ENCODE assay signal across 11 cellular contexts in genomic region chr3:14265246-14265962, GRCh38.
DNase-seq lines count a peak whose midpoint lies in the region; ATAC-seq and TF ChIP-seq lines count a peak whose summit lies in the region.
"Had no signal": no experiment of that assay in that cellular context is flagged by ENCODE, and none has a peak within 500 bp of the region (broad histone marks: within the 10 kb centered on the region; RNA-seq: fewer than 3 reads in every experiment).

No MANE protein-coding gene starts in this region.

- no peaks in the 10 kb centered on the region for H3K36me3 Mint-ChIP-seq in chondrocyte (ENCODE audit: low read depth)

- H3K27me3 Mint-ChIP-seq in chondrocyte (ENCODE audit: low read depth): peaks cover 10% of the 10 kb centered on the region

- H3K4me3 Mint-ChIP-seq in chondrocyte (ENCODE audit: unreplicated experiment): no peak overlapping the region
- H3K4me3 Mint-ChIP-seq: dendritic cell treated with granulocyte-macrophage colony-stimulating factor and Interleukin-4, amounts not matched to agents 40 ng/mL and 50 ng/mL, for 4 days had no signal

- H3K4me1 ChIP-seq in RWPE2 (ENCODE audit: insufficient read depth, poor library complexity, severe bottlenecking): no peaks in the 10 kb centered on the region
- H3K4me1 ChIP-seq: sigmoid colon had no signal

- DNase-seq in COR-L47 (lab: John Stamatoyannopoulos, UW) (peak; percentile 42), HFF-Myc (ENCODE audit: extremely low read depth, low read depth) (peak; percentile 76), RWPE2 (ENCODE audit: low spot score) (no peak), hepatic stellate cell (ENCODE audit: low spot score) (peak; percentile 56), chondrocyte (ENCODE audit: low spot score) (no peak)
- no peak for DNase-seq in activated T-cell treated with anti-CD3 and anti-CD28 coated beads, Interleukin-2, amount 50 U/mL, for 1 hour
- DNase-seq: activated effector memory CD4-positive, alpha-beta T cell treated with anti-CD3 and anti-CD28 coated beads, Interleukin-2, amount 50 U/mL, for 16 hours had no signal

- peaks cover 3% of the 10 kb centered on the region for H3K9me3 ChIP-seq in RWPE2 (ENCODE audit: severe bottlenecking)

- H3K4me1 Mint-ChIP-seq in chondrocyte (ENCODE audit: low read depth): peaks cover 13% of the 10 kb centered on the region

- TF ChIP-seq CTCF in HFF-Myc (IDR thresholded peaks at IDR 0.05; ENCODE audit: low read depth, low read length, missing control alignments): no peak
- no peak for TF ChIP-seq CTCF in RWPE2 (IDR thresholded peaks at IDR 0.05; ENCODE audit: poor library complexity, severe bottlenecking)
- no peak for TF ChIP-seq CTCF in chondrocyte (IDR thresholded peaks at IDR 0.05)

- no peaks in the 10 kb centered on the region for H3K27me3 ChIP-seq in RWPE2 (ENCODE audit: insufficient read depth, poor library complexity, severe bottlenecking)
- H3K27me3 ChIP-seq: sigmoid colon had no signal

- H3K4me3 ChIP-seq in HFF-Myc (replicated peaks; ENCODE audit: low read depth, low read length) (no peak overlapping the region), RWPE2 (ENCODE audit: severe bottlenecking) (no peak overlapping the region)
- H3K4me3 ChIP-seq: sigmoid colon had no signal

- peak; percentile 63 for ATAC-seq in RWPE2 (ENCODE audit: low read depth)
- no peak for ATAC-seq in GM21723 (IDR thresholded peaks at IDR 0.05; ENCODE audit: unreplicated experiment)
- no peak for ATAC-seq in GM21825 (IDR thresholded peaks at IDR 0.05; ENCODE audit: unreplicated experiment)

- no peak overlapping the region for H3K27ac ChIP-seq in RWPE2 (ENCODE audit: poor library complexity, severe bottlenecking)
- H3K27ac ChIP-seq: sigmoid colon had no signal

- no peak overlapping the region for H3K27ac Mint-ChIP-seq in chondrocyte (ENCODE audit: unreplicated experiment)
- H3K27ac Mint-ChIP-seq: dendritic cell treated with granulocyte-macrophage colony-stimulating factor and Interleukin-4, amounts not matched to agents 40 ng/mL and 50 ng/mL, for 4 days had no signal

- H3K9me3 Mint-ChIP-seq in chondrocyte (ENCODE audit: low read depth): peaks cover 4% of the 10 kb centered on the region
- H3K9me3 Mint-ChIP-seq: dendritic cell treated with granulocyte-macrophage colony-stimulating factor and Interleukin-4, amounts not matched to agents 40 ng/mL and 50 ng/mL, for 4 days had no signal

- no peaks in the 10 kb centered on the region for H3K36me3 ChIP-seq in RWPE2 (ENCODE audit: low read depth)
- H3K36me3 ChIP-seq: sigmoid colon had no signal

Comparison
In these comparisons a context has a peak if more than half of its experiments do, and no peak if none do; other contexts are left out.
1. DNase-seq: peak in COR-L47 (single experiment), HFF-Myc (single experiment) and hepatic stellate cell (single experiment); none in RWPE2 (single experiment), activated T-cell treated with anti-CD3 and anti-CD28 coated beads, Interleukin-2, amount 50 U/mL, for 1 hour (single experiment) and chondrocyte (single experiment).